19 cellular contexts compared by ENCODE assay signal in genomic region chr2:42045389-42045788, GRCh38. TPM values are rescaled to one million over a fixed set of nuclear protein-coding genes. Genes with fewer than 3 reads are reported as not detected.
DNase-seq lines count a peak whose midpoint lies in the region; ATAC-seq and TF ChIP-seq lines count a peak whose summit lies in the region.
"Had no signal": no experiment of that assay in that cellular context is flagged by ENCODE, and none has a peak within 500 bp of the region (broad histone marks: within the 10 kb centered on the region; RNA-seq: fewer than 3 reads in every experiment).

No MANE protein-coding gene starts in this region.

- no CpG with 5 or more reads among the region's 3 CpGs for WGBS in mesendoderm (ENCODE audit: extremely low coverage, insufficient coverage, low lambda C conversion rate)

- no peak for ATAC-seq in WTC11
- ATAC-seq in stimulated activated naive B cell treated with anti-CD40 and anti-IgM and Interleukin-4, amounts not matched to agents 10 μg/mL and 1 μg/mL and 100 μg/mL, for 72 hours (replicated peaks): no peak
- ATAC-seq: activated CD8-positive, alpha-beta T cell treated with anti-CD3 and anti-CD28 coated beads, Interleukin-2, amount 10 ng/mL, durations not matched to agents 7 days and 5 days; HCT116; stimulated activated memory B cell treated with anti-CD40 and anti-IgM and Interleukin-4, amounts not matched to agents 10 μg/mL and 1 μg/mL and 100 μg/mL, for 72 hours had no signal

- peaks cover 16% of the 10 kb centered on the region for H3K4me1 ChIP-seq in mesendoderm (ENCODE audit: control insufficient read depth, low read depth, low read length)
- peaks cover 7 to 44% (median 39%) of the 10 kb centered on the region in 5 donors for H3K4me1 ChIP-seq in subcutaneous abdominal adipose tissue (ENCODE audit: control insufficient read depth in 5 of 5, insufficient read depth in 5 of 5, low read length in 5 of 5)

- H3K79me1 ChIP-seq in mesendoderm (ENCODE audit: low read length): peaks cover 7% of the 10 kb centered on the region

- POLR2A ChIA-PET in WTC11 (lab: Charles Lee): interaction anchor here (0.7 to 3.5 kb wide), 8 partner anchors 20 to 175 kb away, joined by 3 to 28 read pairs (median 4); no protein-coding TSS in a partner anchor

- no peak overlapping the region for H3K23ac ChIP-seq in mesendoderm (ENCODE audit: low read length)

- no peak overlapping the region for H3K18ac ChIP-seq in mesendoderm (ENCODE audit: low read length)

- H2BK15ac ChIP-seq in mesendoderm (replicated peaks; ENCODE audit: low read depth): no peak overlapping the region

- H2BK5ac ChIP-seq in mesendoderm (ENCODE audit: low read length): no peak overlapping the region

- no peak overlapping the region for H3K4me3 Mint-ChIP-seq in WTC11
- H3K4me3 Mint-ChIP-seq in stimulated activated naive B cell treated with anti-CD40 and anti-IgM and Interleukin-4, amounts not matched to agents 10 μg/mL and 1 μg/mL and 100 μg/mL, for 72 hours: no peak overlapping the region
- H3K4me3 Mint-ChIP-seq: activated CD8-positive, alpha-beta T cell treated with anti-CD3 and anti-CD28 coated beads, Interleukin-2, amount 10 ng/mL, durations not matched to agents 7 days and 5 days; activated T-cell treated with anti-CD3 and anti-CD28 coated beads, Interleukin-2, amount 50 U/mL, for 24 hours; stimulated activated memory B cell treated with anti-CD40 and anti-IgM and Interleukin-4, amounts not matched to agents 10 μg/mL and 1 μg/mL and 100 μg/mL, for 72 hours; T-helper 2 cell treated with Interferon-gamma antibody and Interleukin-4, amounts not matched to agents 5 μg/mL and 100 μg/mL, for 36 hours had no signal

- H3K9ac ChIP-seq in mesendoderm (ENCODE audit: low read length) (no peak overlapping the region), subcutaneous abdominal adipose tissue (ENCODE audit: low read length in 5 of 5) (no peak overlapping the region)

- H3K79me2 ChIP-seq in mesendoderm (ENCODE audit: control insufficient read depth, insufficient read depth, low read length): peaks cover 2% of the 10 kb centered on the region

- CTCF ChIA-PET in WTC11 (lab: Charles Lee): interaction anchor here (1.1 to 6.7 kb wide), 12 partner anchors 9 to 192 kb away, joined by 3 to 75 read pairs (median 7); no protein-coding TSS in a partner anchor

- no peak overlapping the region for H3K4me2 ChIP-seq in mesendoderm (ENCODE audit: low read length)

- H3K27me3 ChIP-seq in mesendoderm (ENCODE audit: insufficient read depth, low read length, poor library complexity) (peaks cover 4% of the 10 kb centered on the region), subcutaneous abdominal adipose tissue (ENCODE audit: control insufficient read depth in 5 of 5, insufficient read depth in 4 of 5, low read length in 5 of 5) (no peaks in the 10 kb centered on the region)
- H3K27me3 ChIP-seq: Peyer's patch had no signal

- H3K36me3 Mint-ChIP-seq in WTC11: no peaks in the 10 kb centered on the region
- H3K36me3 Mint-ChIP-seq in stimulated activated naive B cell treated with anti-CD40 and anti-IgM and Interleukin-4, amounts not matched to agents 10 μg/mL and 1 μg/mL and 100 μg/mL, for 72 hours: no peaks in the 10 kb centered on the region
- H3K36me3 Mint-ChIP-seq: stimulated activated memory B cell treated with anti-CD40 and anti-IgM and Interleukin-4, amounts not matched to agents 10 μg/mL and 1 μg/mL and 100 μg/mL, for 72 hours had no signal

- no peaks in the 10 kb centered on the region for H3K36me3 ChIP-seq in mesendoderm (ENCODE audit: control insufficient read depth, insufficient read depth, low read length)
- no peaks in the 10 kb centered on the region for H3K36me3 ChIP-seq in subcutaneous abdominal adipose tissue (ENCODE audit: control insufficient read depth in 5 of 5, insufficient read depth in 5 of 5, low read length in 5 of 5)
- H3K36me3 ChIP-seq: Peyer's patch had no signal

- no peak overlapping the region for H3K4ac ChIP-seq in mesendoderm (ENCODE audit: low read depth, low read length)

- peaks cover 68% of the 10 kb centered on the region for H3K4me1 Mint-ChIP-seq in WTC11
- H3K4me1 Mint-ChIP-seq in stimulated activated naive B cell treated with anti-CD40 and anti-IgM and Interleukin-4, amounts not matched to agents 10 μg/mL and 1 μg/mL and 100 μg/mL, for 72 hours: peaks cover 5 to 6% of the 10 kb centered on the region in 2 donors

- no peak overlapping the region for H4K8ac ChIP-seq in mesendoderm (ENCODE audit: low read depth, low read length)

- H4K5ac ChIP-seq in mesendoderm (ENCODE audit: low read length): no peak overlapping the region

- TF ChIP-seq CTCF in WTC11 (IDR thresholded peaks at IDR 0.05) (no peak), coronary artery (IDR thresholded peaks at IDR 0.05) (no peak)

- peaks cover 19% of the 10 kb centered on the region for H3K27me3 Mint-ChIP-seq in WTC11 (ENCODE audit: low read depth)
- peaks cover 63% of the 10 kb centered on the region in 2 donors for H3K27me3 Mint-ChIP-seq in stimulated activated naive B cell treated with anti-CD40 and anti-IgM and Interleukin-4, amounts not matched to agents 10 μg/mL and 1 μg/mL and 100 μg/mL, for 72 hours

- H2AK5ac ChIP-seq in mesendoderm (ENCODE audit: low read length): peak overlapping the region; percentile 40

- no peak overlapping the region for H2BK120ac ChIP-seq in mesendoderm (ENCODE audit: low read depth, low read length)

- DNase-seq in DMS 273 (lab: John Stamatoyannopoulos, UW; ENCODE audit: unreplicated experiment) (peak; percentile 26), DMS 273 treated with DMSO at 0.1 percent for 48 hours (lab: John Stamatoyannopoulos, UW) (no peak), WTC11 (ENCODE audit: low spot score) (no peak), mesendoderm (no peak), coronary artery (ENCODE audit: low spot score) (no peak)
- no peak for DNase-seq in stimulated activated CD4-positive, alpha-beta T cell treated with anti-CD3 and anti-CD28 coated beads, Interleukin-1b, Interleukin-23, amount 100 ng/mL, for 48 hours
- no peak for DNase-seq in stimulated activated naive B cell treated with anti-CD40 and anti-IgM and Interleukin-4, amounts not matched to agents 10 μg/mL and 1 μg/mL and 100 μg/mL, for 72 hours
- DNase-seq: activated CD4-positive, CD25-positive, alpha-beta regulatory T cell; activated CD8-positive, alpha-beta T cell treated with anti-CD3 and anti-CD28 coated beads, Interleukin-2, amount 10 ng/mL, durations not matched to agents 7 days and 5 days; activated naive CD4-positive, alpha-beta T cell treated with anti-CD3 and anti-CD28 coated beads, Interleukin-2, amount 50 U/mL, for 16 hours; activated T-cell treated with anti-CD3 and anti-CD28 coated beads, Interleukin-2, amount 50 U/mL, for 24 hours; kidney glomerular epithelial cell; NK-92 treated with Interleukin-12 subunit alpha and Interleukin-12 subunit beta, amount 100 ng/mL, for 24 hours had no signal

- no peaks in the 10 kb centered on the region for H3K9me3 ChIP-seq in subcutaneous abdominal adipose tissue (ENCODE audit: control insufficient read depth in 5 of 5, low read length in 5 of 5)
- H3K9me3 ChIP-seq: Peyer's patch had no signal

- H3K4me3 ChIP-seq in mesendoderm (ENCODE audit: low read length) (no peak overlapping the region), subcutaneous abdominal adipose tissue (ENCODE audit: low read depth in 1 of 5, low read length in 5 of 5) (no peak overlapping the region), coronary artery (no peak overlapping the region)
- H3K4me3 ChIP-seq: Peyer's patch had no signal

- no peaks in the 10 kb centered on the region for H3K9me3 Mint-ChIP-seq in WTC11
- H3K9me3 Mint-ChIP-seq in stimulated activated naive B cell treated with anti-CD40 and anti-IgM and Interleukin-4, amounts not matched to agents 10 μg/mL and 1 μg/mL and 100 μg/mL, for 72 hours: no peaks in the 10 kb centered on the region
- H3K9me3 Mint-ChIP-seq: activated T-cell treated with anti-CD3 and anti-CD28 coated beads, Interleukin-2, amount 50 U/mL, for 24 hours; stimulated activated memory B cell treated with anti-CD40 and anti-IgM and Interleukin-4, amounts not matched to agents 10 μg/mL and 1 μg/mL and 100 μg/mL, for 72 hours; T-helper 2 cell treated with Interferon-gamma antibody and Interleukin-4, amounts not matched to agents 5 μg/mL and 100 μg/mL, for 36 hours had no signal

- H3K56ac ChIP-seq in mesendoderm (ENCODE audit: low read length): no peak overlapping the region

- peak overlapping the region; percentile 65; the same call in 1 of the 2 replicates for H3K27ac Mint-ChIP-seq in WTC11
- H3K27ac Mint-ChIP-seq in stimulated activated naive B cell treated with anti-CD40 and anti-IgM and Interleukin-4, amounts not matched to agents 10 μg/mL and 1 μg/mL and 100 μg/mL, for 72 hours: no peak overlapping the region
- H3K27ac Mint-ChIP-seq: activated CD8-positive, alpha-beta T cell treated with anti-CD3 and anti-CD28 coated beads, Interleukin-2, amount 10 ng/mL, durations not matched to agents 7 days and 5 days; activated T-cell treated with anti-CD3 and anti-CD28 coated beads, Interleukin-2, amount 50 U/mL, for 24 hours; stimulated activated memory B cell treated with anti-CD40 and anti-IgM and Interleukin-4, amounts not matched to agents 10 μg/mL and 1 μg/mL and 100 μg/mL, for 72 hours; T-helper 2 cell treated with Interferon-gamma antibody and Interleukin-4, amounts not matched to agents 5 μg/mL and 100 μg/mL, for 36 hours had no signal

- H3K27ac ChIP-seq in mesendoderm (ENCODE audit: low read depth, low read length): no peak overlapping the region
- H3K27ac ChIP-seq in subcutaneous abdominal adipose tissue (ENCODE audit: low read depth, low read length): peak overlapping the region; percentile 93
- H3K27ac ChIP-seq in coronary artery: peak overlapping the region in 1 of 2 donors; percentile 97
- H3K27ac ChIP-seq: 22Rv1 had no signal

RNA-seq across cellular contexts. Expression of gene PKDCC, which starts 2.4 kb away (rescaled TPM):
- total RNA-seq in WTC11 (2021): 15.1 to 27.3 TPM (median 15.6 TPM) in 3 replicates
- 4.4 TPM for polyA plus RNA-seq in mesendoderm (2013, experiment 1 of 2)
- polyA plus RNA-seq in mesendoderm (2013, experiment 2 of 2): 4.6 TPM
- total RNA-seq: activated CD8-positive, alpha-beta T cell treated with anti-CD3 and anti-CD28 coated beads, Interleukin-2, amount 10 ng/mL, durations not matched to agents 7 days and 5 days had no signal
